40 cellular contexts compared by ENCODE assay signal in the genomic region with DNA sequence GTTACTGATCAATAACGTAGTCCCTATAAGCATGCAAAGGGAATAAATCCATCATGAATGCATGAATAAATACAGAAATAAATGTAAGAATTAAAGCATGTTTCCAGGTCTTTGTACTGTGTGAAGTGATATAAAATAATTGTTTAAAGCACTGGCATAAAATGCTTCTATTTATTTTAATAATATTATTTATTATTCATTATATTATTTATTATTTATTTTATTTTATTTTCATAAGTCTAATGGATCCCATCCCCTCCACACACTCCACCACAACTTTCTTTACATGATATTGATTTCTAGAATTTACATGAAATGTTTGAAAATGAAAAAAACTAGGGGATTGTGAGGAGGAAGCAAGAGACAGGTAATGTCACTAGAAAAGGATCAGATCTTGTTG.
"Had no signal": no experiment of that assay in that cellular context is flagged by ENCODE, and none has a peak within 500 bp of the region (broad histone marks: within the 10 kb centered on the region; RNA-seq: fewer than 3 reads in every experiment).

No MANE protein-coding gene starts in this region.

- H3K9me3 ChIP-seq: adrenal gland, ascending aorta, body of pancreas, breast epithelium had no signal

- H3K4me3 ChIP-seq: adrenal gland, ascending aorta, body of pancreas, breast epithelium, cardiac muscle cell had no signal

- H3K27me3 Mint-ChIP-seq: activated naive CD4-positive, alpha-beta T cell treated with anti-CD3 and anti-CD28 coated beads, Interleukin-2, amount 50 U/mL, for 24 hours; activated naive CD8-positive, alpha-beta T cell treated with anti-CD3 and anti-CD28 coated beads, Interleukin-2, amount 10 ng/mL, durations not matched to agents 7 days and 5 days; activated T-cell treated with anti-CD3 and anti-CD28 coated beads, Interleukin-2, amount 50 U/mL, for 24 hours; activated T-helper 17 cell treated with anti-CD3 and anti-CD28 coated beads, Interleukin-2, amount 50 U/mL, for 72 hours; central memory CD8-positive, alpha-beta T cell had no signal

- ATAC-seq: activated naive CD4-positive, alpha-beta T cell treated with anti-CD3 and anti-CD28 coated beads, Interleukin-2, amount 50 U/mL, for 72 hours; activated naive CD8-positive, alpha-beta T cell treated with anti-CD3 and anti-CD28 coated beads, Interleukin-2, amount 50 U/mL, for 24 hours; activated T-cell treated with anti-CD3 and anti-CD28 coated beads, Interleukin-2, amount 50 U/mL, for 4 hours; activated T-cell treated with anti-CD3 and anti-CD28 coated beads, Interleukin-2, amount 50 U/mL, for 72 hours; activated T-helper 17 cell treated with anti-CD3 and anti-CD28 coated beads, Interleukin-2, amount 50 U/mL, for 72 hours; body of pancreas had no signal

- H3K27ac ChIP-seq: adrenal gland, ascending aorta, body of pancreas, brain microvascular endothelial cell, breast epithelium, cardiac muscle cell had no signal

- H3K4me1 ChIP-seq: adrenal gland, ascending aorta, body of pancreas, breast epithelium had no signal

- H3K9me3 Mint-ChIP-seq: activated naive CD4-positive, alpha-beta T cell treated with anti-CD3 and anti-CD28 coated beads for 36 hours; activated naive CD4-positive, alpha-beta T cell treated with anti-CD3 and anti-CD28 coated beads, Interleukin-2, amount 10 ng/mL, durations not matched to agents 7 days and 5 days; activated naive CD4-positive, alpha-beta T cell treated with anti-CD3 and anti-CD28 coated beads, Interleukin-2, amount 50 U/mL, for 24 hours; activated naive CD4-positive, alpha-beta T cell treated with anti-CD3 and anti-CD28 coated beads, Interleukin-2, amount 50 U/mL, for 72 hours; activated naive CD8-positive, alpha-beta T cell treated with anti-CD3 and anti-CD28 coated beads for 36 hours; activated naive CD8-positive, alpha-beta T cell treated with anti-CD3 and anti-CD28 coated beads, Interleukin-2, amount 10 ng/mL, durations not matched to agents 7 days and 5 days; activated naive CD8-positive, alpha-beta T cell treated with anti-CD3 and anti-CD28 coated beads, Interleukin-2, amount 50 U/mL, for 24 hours; activated T-cell treated with anti-CD3 and anti-CD28 coated beads, Interleukin-2, amount 50 U/mL, for 24 hours; activated T-cell treated with anti-CD3 and anti-CD28 coated beads, Interleukin-2, amount 50 U/mL, for 4 hours; activated T-helper 1 cell treated with anti-CD3 and anti-CD28 coated beads, Interleukin-12 subunit alpha, Interleukin-12 subunit beta, Interleukin-2, Interleukin-4 antibody, amounts not matched to agents 30 ng/mL and 10 ng/mL and 1 ng/mL, durations not matched to agents 14 hours and 24 hours and 36 hours; activated T-helper 17 cell treated with anti-CD3 and anti-CD28 coated beads, Interleukin-2, amount 50 U/mL, for 72 hours; central memory CD8-positive, alpha-beta T cell had no signal

- H3K4me1 Mint-ChIP-seq: brain had no signal

- H3K36me3 ChIP-seq: adrenal gland, ascending aorta, brain microvascular endothelial cell, breast epithelium, cardiac muscle cell had no signal

- DNase-seq: activated effector memory CD4-positive, alpha-beta T cell treated with anti-CD3 and anti-CD28 coated beads, Interleukin-2, amount 50 U/mL, for 16 hours; activated effector memory CD4-positive, alpha-beta T cell treated with Interleukin-2 at 50 U/mL for 16 hours; activated gamma-delta T cell; activated gamma-delta T cell treated with Interleukin-2 at 50 U/mL for 16 hours; activated naive CD4-positive, alpha-beta T cell; activated naive CD4-positive, alpha-beta T cell treated with anti-CD3 and anti-CD28 coated beads for 36 hours; activated naive CD4-positive, alpha-beta T cell treated with anti-CD3 and anti-CD28 coated beads, Interleukin-2, amount 10 ng/mL, durations not matched to agents 7 days and 5 days; activated naive CD4-positive, alpha-beta T cell treated with anti-CD3 and anti-CD28 coated beads, Interleukin-2, amount 50 U/mL, for 16 hours; activated naive CD4-positive, alpha-beta T cell treated with Interleukin-2 at 50 U/mL for 16 hours; activated naive CD8-positive, alpha-beta T cell treated with anti-CD3 and anti-CD28 coated beads for 36 hours; activated naive CD8-positive, alpha-beta T cell treated with anti-CD3 and anti-CD28 coated beads, Interleukin-2, amount 10 ng/mL, durations not matched to agents 7 days and 5 days; activated naive CD8-positive, alpha-beta T cell treated with anti-CD3 and anti-CD28 coated beads, Interleukin-2, amount 50 U/mL, for 24 hours; activated T-cell treated with anti-CD3 and anti-CD28 coated beads, Interleukin-2, amount 50 U/mL, for 1 hour; activated T-cell treated with anti-CD3 and anti-CD28 coated beads, Interleukin-2, amount 50 U/mL, for 24 hours; activated T-cell treated with anti-CD3 and anti-CD28 coated beads, Interleukin-2, amount 50 U/mL, for 4 hours; activated T-cell treated with anti-CD3 and anti-CD28 coated beads, Interleukin-2, amount 50 U/mL, for 48 hours; activated T-cell treated with anti-CD3 and anti-CD28 coated beads, Interleukin-2, amount 50 U/mL, for 72 hours; adrenal gland; amniotic stem cell; amygdala; anterior cingulate cortex; aorta; body of pancreas; brain microvascular endothelial cell; caudate nucleus; central memory CD4-positive, alpha-beta T cell; cerebellar nuclear complex had no signal

- H3K27ac Mint-ChIP-seq: activated naive CD4-positive, alpha-beta T cell treated with anti-CD3 and anti-CD28 coated beads for 36 hours; activated naive CD4-positive, alpha-beta T cell treated with anti-CD3 and anti-CD28 coated beads, Interleukin-2, amount 10 ng/mL, durations not matched to agents 7 days and 5 days; activated naive CD4-positive, alpha-beta T cell treated with anti-CD3 and anti-CD28 coated beads, Interleukin-2, amount 50 U/mL, for 24 hours; activated naive CD4-positive, alpha-beta T cell treated with anti-CD3 and anti-CD28 coated beads, Interleukin-2, amount 50 U/mL, for 72 hours; activated naive CD8-positive, alpha-beta T cell; activated naive CD8-positive, alpha-beta T cell treated with anti-CD3 and anti-CD28 coated beads for 36 hours; activated naive CD8-positive, alpha-beta T cell treated with anti-CD3 and anti-CD28 coated beads, Interleukin-2, amount 10 ng/mL, durations not matched to agents 7 days and 5 days; activated naive CD8-positive, alpha-beta T cell treated with anti-CD3 and anti-CD28 coated beads, Interleukin-2, amount 50 U/mL, for 24 hours; activated T-cell treated with anti-CD3 and anti-CD28 coated beads, Interleukin-2, amount 50 U/mL, for 24 hours; activated T-cell treated with anti-CD3 and anti-CD28 coated beads, Interleukin-2, amount 50 U/mL, for 72 hours; activated T-helper 1 cell treated with anti-CD3 and anti-CD28 coated beads, Interleukin-12 subunit alpha, Interleukin-12 subunit beta, Interleukin-2, Interleukin-4 antibody, amounts not matched to agents 30 ng/mL and 10 ng/mL and 1 ng/mL, durations not matched to agents 14 hours and 24 hours and 36 hours; activated T-helper 17 cell treated with anti-CD3 and anti-CD28 coated beads, Interleukin-2, amount 50 U/mL, for 72 hours; activated T-helper 2 cell treated with anti-CD3 and anti-CD28 coated beads, Interferon-gamma antibody, Interleukin-2, Interleukin-4, amounts not matched to agents 10 μg/mL and 5 μg/mL and 100 μg/mL, durations not matched to agents 14 hours and 24 hours and 36 hours; brain had no signal

- FAIRE-seq: astrocyte, bronchial epithelial cell had no signal

- H3K36me3 Mint-ChIP-seq: activated naive CD4-positive, alpha-beta T cell treated with anti-CD3 and anti-CD28 coated beads, Interleukin-2, amount 10 ng/mL, durations not matched to agents 7 days and 5 days; activated naive CD4-positive, alpha-beta T cell treated with anti-CD3 and anti-CD28 coated beads, Interleukin-2, amount 50 U/mL, for 24 hours; activated naive CD4-positive, alpha-beta T cell treated with anti-CD3 and anti-CD28 coated beads, Interleukin-2, amount 50 U/mL, for 72 hours had no signal

- H3K27me3 ChIP-seq: adrenal gland, ascending aorta, body of pancreas, brain microvascular endothelial cell, breast epithelium, cardiac muscle cell had no signal

- H3K4me3 Mint-ChIP-seq: activated naive CD4-positive, alpha-beta T cell treated with anti-CD3 and anti-CD28 coated beads for 36 hours; activated naive CD4-positive, alpha-beta T cell treated with anti-CD3 and anti-CD28 coated beads, Interleukin-2, amount 10 ng/mL, durations not matched to agents 7 days and 5 days; activated naive CD4-positive, alpha-beta T cell treated with anti-CD3 and anti-CD28 coated beads, Interleukin-2, amount 50 U/mL, for 24 hours; activated naive CD8-positive, alpha-beta T cell; activated naive CD8-positive, alpha-beta T cell treated with anti-CD3 and anti-CD28 coated beads for 36 hours; activated naive CD8-positive, alpha-beta T cell treated with anti-CD3 and anti-CD28 coated beads, Interleukin-2, amount 10 ng/mL, durations not matched to agents 7 days and 5 days; activated naive CD8-positive, alpha-beta T cell treated with anti-CD3 and anti-CD28 coated beads, Interleukin-2, amount 50 U/mL, for 24 hours; activated T-cell treated with anti-CD3 and anti-CD28 coated beads, Interleukin-2, amount 50 U/mL, for 24 hours; activated T-cell treated with anti-CD3 and anti-CD28 coated beads, Interleukin-2, amount 50 U/mL, for 4 hours; activated T-cell treated with anti-CD3 and anti-CD28 coated beads, Interleukin-2, amount 50 U/mL, for 72 hours; activated T-helper 1 cell treated with anti-CD3 and anti-CD28 coated beads, Interleukin-12 subunit alpha, Interleukin-12 subunit beta, Interleukin-2, Interleukin-4 antibody, amounts not matched to agents 30 ng/mL and 10 ng/mL and 1 ng/mL, durations not matched to agents 14 hours and 24 hours and 36 hours; activated T-helper 17 cell treated with anti-CD3 and anti-CD28 coated beads, Interleukin-2, amount 50 U/mL, for 72 hours; brain; central memory CD8-positive, alpha-beta T cell had no signal
